In the genomic region with DNA sequence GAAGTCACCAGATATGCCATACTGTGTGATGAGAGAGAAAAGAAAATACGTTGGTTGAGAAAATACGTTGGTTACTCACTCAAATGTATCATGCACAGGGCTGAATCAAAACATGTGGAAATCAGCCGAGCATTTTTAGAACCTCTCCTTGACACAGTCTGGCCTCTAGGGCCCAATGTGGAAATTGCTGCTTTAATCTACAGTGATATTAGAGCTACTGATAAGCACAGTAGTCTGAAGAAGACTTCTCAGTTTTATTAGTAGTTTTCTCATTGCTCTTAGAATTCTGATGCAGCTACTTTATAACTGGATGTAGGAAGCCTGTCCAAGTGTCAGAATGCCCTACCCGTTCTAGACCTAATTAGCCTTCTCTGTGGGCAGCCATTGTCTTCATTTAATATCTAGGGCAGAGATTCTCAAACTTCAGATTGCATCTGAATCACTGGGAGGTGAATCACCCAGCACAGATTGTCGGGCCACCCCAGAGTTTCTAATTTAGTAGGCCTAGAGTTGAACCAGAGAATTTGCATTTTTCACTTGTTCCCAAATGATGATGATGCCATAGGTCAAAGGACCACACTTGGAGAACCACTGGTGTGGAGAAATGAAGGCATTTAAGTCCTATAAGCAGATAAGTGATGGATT, we compare ENCODE assay signal across 9 cellular contexts.
DNase-seq lines count a peak whose midpoint lies in the region; ATAC-seq, FAIRE-seq and TF ChIP-seq lines count a peak whose summit lies in the region.
"Had no signal": no experiment of that assay in that cellular context is flagged by ENCODE, and none has a peak within 500 bp of the region (broad histone marks: within the 10 kb centered on the region; RNA-seq: fewer than 3 reads in every experiment).

No MANE protein-coding gene starts in this region.

- CTCF ChIA-PET in activated naive CD4-positive, alpha-beta T cell treated with anti-CD3 and anti-CD28 coated beads for 36 hours (lab: Charles Lee) = no interaction called here

- TF ChIP-seq EP300 in stomach (IDR thresholded peaks at IDR 0.05) = no peak

- no peak for TF ChIP-seq POLR2A in stomach (IDR thresholded peaks at IDR 0.05)

- ATAC-seq in HG03432 (IDR thresholded peaks at IDR 0.05; ENCODE audit: unreplicated experiment) = peak; percentile 83

- H3K36me3 Mint-ChIP-seq in activated naive CD4-positive, alpha-beta T cell treated with anti-CD3 and anti-CD28 coated beads for 36 hours (ENCODE audit: low read depth) = no peaks in the 10 kb centered on the region
- no peaks in the 10 kb centered on the region for H3K36me3 Mint-ChIP-seq in endodermal cell (ENCODE audit: low read depth)

- H3K27ac Mint-ChIP-seq in activated naive CD4-positive, alpha-beta T cell treated with anti-CD3 and anti-CD28 coated beads for 36 hours = no peak overlapping the region
- no peak overlapping the region for H3K27ac Mint-ChIP-seq in endodermal cell

- no peaks in the 10 kb centered on the region for H3K9me3 ChIP-seq in endodermal cell (ENCODE audit: control insufficient read depth, low read length)
- no peaks in the 10 kb centered on the region for H3K9me3 ChIP-seq in small intestine (ENCODE audit: control insufficient read depth, low read depth)
- H3K9me3 ChIP-seq in stomach = no peaks in the 10 kb centered on the region

- H3K27ac ChIP-seq in endodermal cell (ENCODE audit: low read depth, low read length) = no peak overlapping the region
- no peak overlapping the region for H3K27ac ChIP-seq in small intestine (ENCODE audit: low read depth in 1 of 2, low read length in 1 of 2)
- no peak overlapping the region for H3K27ac ChIP-seq in stomach

- H3K4me1 Mint-ChIP-seq in activated naive CD4-positive, alpha-beta T cell treated with anti-CD3 and anti-CD28 coated beads for 36 hours (ENCODE audit: low read depth) = peaks cover 6% of the 10 kb centered on the region
- peaks cover 28% of the 10 kb centered on the region for H3K4me1 Mint-ChIP-seq in endodermal cell

- H3K4me3 ChIP-seq in endodermal cell (ENCODE audit: low read length) (peak overlapping the region; percentile 67), small intestine (ENCODE audit: low read depth in 1 of 2, low read length in 2 of 2) (no peak overlapping the region), stomach (no peak overlapping the region)

- no peak overlapping the region for H3K9ac ChIP-seq in endodermal cell (ENCODE audit: extremely low read depth, low read length, poor library complexity, severe bottlenecking)

- no peaks in the 10 kb centered on the region for H3K36me3 ChIP-seq in endodermal cell (ENCODE audit: control insufficient read depth, insufficient read depth, low read length)
- no peaks in the 10 kb centered on the region for H3K36me3 ChIP-seq in small intestine (ENCODE audit: control insufficient read depth in 2 of 2, insufficient read depth in 2 of 2, low read length in 2 of 2)
- H3K36me3 ChIP-seq in stomach = no peaks in the 10 kb centered on the region

- 80 to 88% methylated on average over 5 of the region's 5 CpGs for WGBS in endodermal cell (ENCODE audit: insufficient coverage in 1 of 2, insufficient read length in 1 of 2), 2 experiments
- WGBS in small intestine, 3 donors = 24 to 47% (median 28%) methylated on average over 5 of the region's 5 CpGs
- WGBS in stomach, 5 donors = 52 to 65% (median 58%) methylated on average over 5 of the region's 5 CpGs

- H3K4me1 ChIP-seq in endodermal cell (ENCODE audit: control insufficient read depth, insufficient read depth, low read length) (peaks cover 23% of the 10 kb centered on the region), small intestine (ENCODE audit: control insufficient read depth in 2 of 2, insufficient read depth in 1 of 2, low read depth in 1 of 2, low read length in 1 of 2) (peaks cover 0 to 12% of the 10 kb centered on the region in 2 donors), stomach (peaks cover 0 to 25% (median 18%) of the 10 kb centered on the region in 4 donors)

- H3K4me3 Mint-ChIP-seq in activated naive CD4-positive, alpha-beta T cell treated with anti-CD3 and anti-CD28 coated beads for 36 hours = no peak overlapping the region
- H3K4me3 Mint-ChIP-seq in endodermal cell = no peak overlapping the region

- TF ChIP-seq CTCF in endodermal cell (conservative IDR thresholded peaks at IDR 0.05) (no peak), stomach (IDR thresholded peaks at IDR 0.05) (no peak)

- DNase-seq in activated naive CD4-positive, alpha-beta T cell treated with anti-CD3 and anti-CD28 coated beads for 36 hours = peak; percentile 38
- DNase-seq in activated naive CD4-positive, alpha-beta T cell treated with anti-CD3 and anti-CD28 coated beads, Interleukin-2, amount 50 U/mL, for 16 hours = no peak
- DNase-seq in endodermal cell (no peak), small intestine (peak; percentile 45), SIG-M5 (lab: John Stamatoyannopoulos, UW) (no peak), stomach (no peak), NCI-H345 treated with DMSO at 0.1 percent for 48 hours (lab: John Stamatoyannopoulos, UW; ENCODE audit: unreplicated experiment) (no peak)

- H3K27me3 ChIP-seq in endodermal cell (ENCODE audit: control insufficient read depth, insufficient read depth, low read length, poor library complexity, severe bottlenecking) = no peaks in the 10 kb centered on the region
- no peaks in the 10 kb centered on the region for H3K27me3 ChIP-seq in small intestine (ENCODE audit: control insufficient read depth in 2 of 2, insufficient read depth in 2 of 2, low read length in 2 of 2)
- no peaks in the 10 kb centered on the region for H3K27me3 ChIP-seq in stomach

- intact Hi-C loops in activated naive CD4-positive, alpha-beta T cell treated with anti-CD3 and anti-CD28 coated beads for 36 hours (cut with micrococcal nuclease) = no loop called here
- intact Hi-C loops in stomach (cut with DNase I; ENCODE audit: low total_unique reads) = no loop called here

- H3K27me3 Mint-ChIP-seq in activated naive CD4-positive, alpha-beta T cell treated with anti-CD3 and anti-CD28 coated beads for 36 hours (ENCODE audit: low read depth) = peaks cover 3% of the 10 kb centered on the region
- no peaks in the 10 kb centered on the region for H3K27me3 Mint-ChIP-seq in endodermal cell (ENCODE audit: insufficient read depth)

- no peaks in the 10 kb centered on the region for H3K9me3 Mint-ChIP-seq in activated naive CD4-positive, alpha-beta T cell treated with anti-CD3 and anti-CD28 coated beads for 36 hours
- no peaks in the 10 kb centered on the region for H3K9me3 Mint-ChIP-seq in endodermal cell

- no peak for FAIRE-seq in small intestine (lab: Jason Lieb, UNC)
- FAIRE-seq: D721Med had no signal

Comparison
In these comparisons a context has a peak if more than half of its experiments do, and no peak if none do; other contexts are left out.
1. DNase-seq: peak in activated naive CD4-positive, alpha-beta T cell treated with anti-CD3 and anti-CD28 coated beads for 36 hours (single experiment) and small intestine (single experiment); none in activated naive CD4-positive, alpha-beta T cell treated with anti-CD3 and anti-CD28 coated beads, Interleukin-2, amount 50 U/mL, for 16 hours (single experiment), endodermal cell (single experiment), SIG-M5 (single experiment), stomach (single experiment) and NCI-H345 treated with DMSO at 0.1 percent for 48 hours (single experiment).